8 cellular contexts compared by ENCODE assay signal in the genomic region with DNA sequence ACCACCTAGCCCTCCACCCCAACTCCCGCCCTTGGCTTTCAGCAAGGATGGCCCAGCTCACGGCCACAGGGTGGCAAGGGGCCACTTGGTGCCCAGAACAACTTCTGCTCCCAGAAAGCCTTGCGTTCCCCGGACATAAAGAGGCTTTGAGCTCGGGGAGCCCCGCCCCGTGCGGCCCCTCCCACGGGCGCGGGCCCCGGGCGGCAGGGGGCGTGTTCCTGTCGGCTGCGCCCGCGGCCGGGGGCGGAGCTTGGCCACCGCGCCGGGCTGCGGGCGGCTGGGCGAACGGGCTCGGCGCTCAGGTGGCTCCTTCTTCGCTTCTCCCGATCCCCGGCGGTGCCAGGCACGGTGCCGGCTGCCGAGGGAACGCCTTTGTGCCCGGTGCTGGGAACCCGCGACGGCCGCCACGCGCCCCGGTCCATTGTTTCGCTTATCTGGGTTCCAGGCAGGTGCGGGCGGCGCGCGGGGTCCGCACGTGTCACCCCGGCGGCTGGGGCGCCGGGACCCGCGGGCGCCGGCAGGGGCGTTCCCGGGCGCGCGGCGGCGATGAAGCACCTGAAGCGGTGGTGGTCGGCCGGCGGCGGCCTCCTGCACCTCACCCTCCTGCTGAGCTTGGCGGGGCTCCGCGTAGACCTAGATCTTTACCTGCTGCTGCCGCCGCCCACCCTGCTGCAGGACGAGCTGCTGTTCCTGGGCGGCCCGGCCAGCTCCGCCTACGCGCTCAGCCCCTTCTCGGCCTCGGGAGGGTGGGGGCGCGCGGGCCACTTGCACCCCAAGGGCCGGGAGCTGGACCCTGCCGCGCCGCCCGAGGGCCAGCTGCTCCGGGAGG. TPM values are rescaled to one million over a fixed set of nuclear protein-coding genes. Genes with fewer than 3 reads are reported as not detected.
DNase-seq lines count a peak whose midpoint lies in the region; ATAC-seq and TF ChIP-seq lines count a peak whose summit lies in the region.

A gene with protein sequence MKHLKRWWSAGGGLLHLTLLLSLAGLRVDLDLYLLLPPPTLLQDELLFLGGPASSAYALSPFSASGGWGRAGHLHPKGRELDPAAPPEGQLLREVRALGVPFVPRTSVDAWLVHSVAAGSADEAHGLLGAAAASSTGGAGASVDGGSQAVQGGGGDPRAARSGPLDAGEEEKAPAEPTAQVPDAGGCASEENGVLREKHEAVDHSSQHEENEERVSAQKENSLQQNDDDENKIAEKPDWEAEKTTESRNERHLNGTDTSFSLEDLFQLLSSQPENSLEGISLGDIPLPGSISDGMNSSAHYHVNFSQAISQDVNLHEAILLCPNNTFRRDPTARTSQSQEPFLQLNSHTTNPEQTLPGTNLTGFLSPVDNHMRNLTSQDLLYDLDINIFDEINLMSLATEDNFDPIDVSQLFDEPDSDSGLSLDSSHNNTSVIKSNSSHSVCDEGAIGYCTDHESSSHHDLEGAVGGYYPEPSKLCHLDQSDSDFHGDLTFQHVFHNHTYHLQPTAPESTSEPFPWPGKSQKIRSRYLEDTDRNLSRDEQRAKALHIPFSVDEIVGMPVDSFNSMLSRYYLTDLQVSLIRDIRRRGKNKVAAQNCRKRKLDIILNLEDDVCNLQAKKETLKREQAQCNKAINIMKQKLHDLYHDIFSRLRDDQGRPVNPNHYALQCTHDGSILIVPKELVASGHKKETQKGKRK (plus strand): TSS at position 246 of the 829 bp plus-strand sequence. CDS start 301 bp downstream, at position 547.

- H3K4me2 ChIP-seq in neuronal stem cell (ENCODE audit: insufficient read depth, low read length, poor library complexity, severe bottlenecking), result peak within 1 kb of the TSS; percentile 95

- peak; percentile 44 for DNase-seq in DMS79 (lab: John Stamatoyannopoulos, UW)
- peak; percentile 85 for DNase-seq in KBM-7
- DNase-seq in activated T-helper 9 cell treated with anti-CD3 and anti-CD28 coated beads, Interleukin-2, amount 50 U/mL, for 16 hours (ENCODE audit: low read depth), result peak; percentile 77
- DNase-seq in foreskin keratinocyte, result peak in 1 of 2 donors; percentile 40
- peak; percentile 53 for DNase-seq in neuronal stem cell (ENCODE audit: low spot score)

- no peak within 1 kb of the TSS for H2BK12ac ChIP-seq in neuronal stem cell (ENCODE audit: low read length)

- H2BK120ac ChIP-seq in neuronal stem cell (ENCODE audit: low read depth, low read length), result no peak within 1 kb of the TSS

- in situ Hi-C loops in KBM-7 (cut with MboI; ENCODE audit: low pct_unique_long_range_greater_than_20kb, low sequenced_read_pairs), result no loop called here

- H4K8ac ChIP-seq in neuronal stem cell (ENCODE audit: low read depth, low read length), result no peak within 1 kb of the TSS

- H2BK15ac ChIP-seq in neuronal stem cell (ENCODE audit: low read length), result peak within 1 kb of the TSS; percentile 31

- H3K27ac ChIP-seq in foreskin keratinocyte, result no peak within 1 kb of the TSS
- no peak within 1 kb of the TSS for H3K27ac ChIP-seq in neuronal stem cell (replicated peaks; ENCODE audit: low read length)
- no peak within 1 kb of the TSS for H3K27ac ChIP-seq in subcutaneous abdominal adipose tissue (ENCODE audit: low read depth, low read length)

- no peak within 1 kb of the TSS for H3K4ac ChIP-seq in neuronal stem cell (ENCODE audit: low read length)

- peak within 1 kb of the TSS; percentile 88 for H3K18ac ChIP-seq in neuronal stem cell (ENCODE audit: low read length)

- peak within 1 kb of the TSS; percentile 19 for H4K91ac ChIP-seq in neuronal stem cell (ENCODE audit: low read depth, low read length, poor library complexity)

- H2AFZ ChIP-seq in neuronal stem cell (ENCODE audit: low read length), result peak within 1 kb of the TSS; percentile 95

- H3K4me1 ChIP-seq in foreskin keratinocyte, result peaks cover 31% of the 10 kb centered on the region
- peaks cover 0 to 11% of the 10 kb centered on the region in 2 donors for H3K4me1 ChIP-seq in neuronal stem cell (ENCODE audit: control insufficient read depth in 2 of 2, insufficient read depth in 1 of 2, low read depth in 1 of 2, low read length in 2 of 2)
- peaks cover 0 to 51% (median 22%) of the 10 kb centered on the region in 5 donors for H3K4me1 ChIP-seq in subcutaneous abdominal adipose tissue (ENCODE audit: control insufficient read depth in 5 of 5, insufficient read depth in 5 of 5, low read length in 5 of 5)

- no CpG with 5 or more reads among the region's 95 CpGs for WGBS in neuronal stem cell (ENCODE audit: extremely low coverage in 2 of 2, insufficient read length in 2 of 2, insufficient replicate concordance in 1 of 2), 2 donors

- H3K9me3 ChIP-seq in neuronal stem cell (replicated peaks in 1 of 2; ENCODE audit: control insufficient read depth in 2 of 2, insufficient read depth in 1 of 2, low read depth in 1 of 2, low read length in 2 of 2), result peaks cover 2 to 8% of the 10 kb centered on the region in 2 donors
- H3K9me3 ChIP-seq in subcutaneous abdominal adipose tissue (ENCODE audit: control insufficient read depth in 5 of 5, low read length in 5 of 5), result no peaks in the 10 kb centered on the region

- H3K14ac ChIP-seq in neuronal stem cell (ENCODE audit: low read length), result no peak within 1 kb of the TSS

- H3K23ac ChIP-seq in neuronal stem cell (ENCODE audit: low read depth, low read length, poor library complexity), result peak within 1 kb of the TSS; percentile 12

- TF ChIP-seq POLR2A in Raji (IDR thresholded peaks at IDR 0.05; ENCODE audit: insufficient read depth, low read depth, low read length), result peak; percentile 84

- H3K79me1 ChIP-seq in neuronal stem cell (ENCODE audit: low read depth, low read length), result no peaks in the 10 kb centered on the region

- H3K4me3 ChIP-seq in neuronal stem cell (ENCODE audit: low read length in 2 of 2) (peak within 1 kb of the TSS; percentile 48 to 88), subcutaneous abdominal adipose tissue (ENCODE audit: low read depth in 1 of 5, low read length in 5 of 5) (peak within 1 kb of the TSS; percentile 49 to 71 (median 68))

- H2BK5ac ChIP-seq in neuronal stem cell (ENCODE audit: low read length), result no peak within 1 kb of the TSS

- H3K27me3 ChIP-seq in foreskin keratinocyte (no peaks in the 10 kb centered on the region), neuronal stem cell (ENCODE audit: control insufficient read depth in 3 of 3, insufficient read depth in 3 of 3, low read depth in 1 of 3, low read length in 3 of 3) (peaks cover 9 to 57% (median 28%) of the 10 kb centered on the region in 3 experiments), subcutaneous abdominal adipose tissue (ENCODE audit: control insufficient read depth in 5 of 5, insufficient read depth in 4 of 5, low read length in 5 of 5) (peaks cover 0 to 11% (median 4%) of the 10 kb centered on the region in 5 donors)

- H2AK5ac ChIP-seq in neuronal stem cell (ENCODE audit: low read depth, low read length), result no peak within 1 kb of the TSS

- TF ChIP-seq CTCF in foreskin keratinocyte (conservative IDR thresholded peaks at IDR 0.05), result peak; percentile 27

- peak; percentile 69 for ATAC-seq in GM21619 (IDR thresholded peaks at IDR 0.05; ENCODE audit: unreplicated experiment)
- ATAC-seq in foreskin keratinocyte, result peak; percentile 57

- H3K36me3 ChIP-seq in neuronal stem cell (replicated peaks in 1 of 2; ENCODE audit: control insufficient read depth in 2 of 2, insufficient read depth in 2 of 2, low read length in 2 of 2) (no peaks in the 10 kb centered on the region), subcutaneous abdominal adipose tissue (ENCODE audit: control insufficient read depth in 5 of 5, insufficient read depth in 5 of 5, low read length in 5 of 5) (no peaks in the 10 kb centered on the region)

- peak within 1 kb of the TSS; percentile 79 for H3K9ac ChIP-seq in neuronal stem cell (ENCODE audit: low read depth, low read length, poor library complexity)
- H3K9ac ChIP-seq in subcutaneous abdominal adipose tissue (ENCODE audit: low read length in 5 of 5), result peak within 1 kb of the TSS in 4 of 5 donors; percentile 11 to 59 (median 55)

RNA-seq across cellular contexts. Expression of the gene that starts here (rescaled TPM):
- 22.1 and 28.6 TPM in 2 replicates for total RNA-seq in foreskin keratinocyte
- 15.3 and 16.5 TPM in 2 replicates for polyA plus RNA-seq in foreskin keratinocyte
- 4.0 TPM for polyA plus RNA-seq in neuronal stem cell (2013, experiment 1 of 2)
- polyA plus RNA-seq in neuronal stem cell (2013, experiment 2 of 2), result 4.1 TPM
